14 cellular contexts compared by ENCODE assay signal in genomic region chr5:40518511-40518917, GRCh38.
A peak's percentile ranks its signal among the peaks of the same experiment; 100 is the strongest.
DNase-seq lines count a peak whose midpoint lies in the region; ATAC-seq and TF ChIP-seq lines count a peak whose summit lies in the region.
"Had no signal": no experiment of that assay in that cellular context is flagged by ENCODE, and none has a peak within 500 bp of the region (broad histone marks: within the 10 kb centered on the region; RNA-seq: fewer than 3 reads in every experiment).

No MANE protein-coding gene starts in this region.

- H3K79me2 ChIP-seq in PC-3 (ENCODE audit: low read length), result no peaks in the 10 kb centered on the region

- no peak for TF ChIP-seq POLR2A in suprapubic skin (IDR thresholded peaks at IDR 0.05)

- TF ChIP-seq CTCF in natural killer cell (IDR thresholded peaks at IDR 0.05), result no peak
- TF ChIP-seq CTCF in PC-3 (conservative IDR thresholded peaks at IDR 0.05; ENCODE audit: low read depth, low read length), result no peak
- TF ChIP-seq CTCF in suprapubic skin (IDR thresholded peaks at IDR 0.05), result no peak

- no TSS peak for BruUV-seq in PC-3 (replicated peaks; lab: Mats Ljungman, UMichigan)

- peak overlapping the region; percentile 13 for H2AFZ ChIP-seq in PC-3 (ENCODE audit: low read length)

- H3K27me3 ChIP-seq in PC-3 (ENCODE audit: low read length) (no peaks in the 10 kb centered on the region), suprapubic skin (no peaks in the 10 kb centered on the region)

- CTCF ChIA-PET in PC-3 (lab: Charles Lee), result interaction anchor here (0.7 kb wide), 1 partner anchor 34 kb away, joined by 3 read pairs; no protein-coding TSS in a partner anchor

- 73% methylated on average over 4 of the region's 4 CpGs for WGBS in suprapubic skin

- H3K27me3 Mint-ChIP-seq in natural killer cell treated with Interleukin-12 subunit alpha and Interleukin-12 subunit beta and Interleukin-15 and Interleukin-18, amount 100 ng/mL, for 72 hours, result no peaks in the 10 kb centered on the region
- peaks cover 3 to 5% of the 10 kb centered on the region in 2 donors for H3K27me3 Mint-ChIP-seq in natural killer cell (ENCODE audit: low read depth in 2 of 2)
- H3K27me3 Mint-ChIP-seq in stimulated activated naive CD8-positive, alpha-beta T cell treated with anti-CD3 and anti-CD28 coated beads, Interleukin-15, amount 100 ng/mL, for 72 hours, result no peaks in the 10 kb centered on the region
- H3K27me3 Mint-ChIP-seq: central memory CD8-positive, alpha-beta T cell; memory B cell had no signal

- no peaks in the 10 kb centered on the region for H3K9me2 ChIP-seq in PC-3 (replicated peaks; ENCODE audit: low read length)

- H3K36me3 ChIP-seq in PC-3 (ENCODE audit: low read depth, low read length), result no peaks in the 10 kb centered on the region
- H3K36me3 ChIP-seq in suprapubic skin, result no peaks in the 10 kb centered on the region

- H3F3A ChIP-seq in PC-3 (ENCODE audit: low read length, unreplicated experiment), result peaks cover 11% of the 10 kb centered on the region

- H3K36me3 Mint-ChIP-seq in natural killer cell treated with Interleukin-12 subunit alpha and Interleukin-12 subunit beta and Interleukin-15 and Interleukin-18, amount 100 ng/mL, for 72 hours, result peaks cover 4% of the 10 kb centered on the region
- peaks cover 7% of the 10 kb centered on the region for H3K36me3 Mint-ChIP-seq in natural killer cell
- H3K36me3 Mint-ChIP-seq: memory B cell had no signal

- H4K20me1 ChIP-seq in PC-3 (ENCODE audit: low read length), result no peaks in the 10 kb centered on the region

- H3K4me1 ChIP-seq in PC-3 (ENCODE audit: insufficient read depth, low read length) (peaks cover 23% of the 10 kb centered on the region), suprapubic skin (no peaks in the 10 kb centered on the region)

- peaks cover 19 to 26% of the 10 kb centered on the region in 2 donors for H3K4me1 Mint-ChIP-seq in natural killer cell treated with Interleukin-12 subunit alpha and Interleukin-12 subunit beta and Interleukin-15 and Interleukin-18, amount 100 ng/mL, for 72 hours (ENCODE audit: low read depth in 2 of 2)
- peaks cover 32 to 38% of the 10 kb centered on the region in 2 donors for H3K4me1 Mint-ChIP-seq in natural killer cell
- H3K4me1 Mint-ChIP-seq in stimulated activated naive CD8-positive, alpha-beta T cell treated with anti-CD3 and anti-CD28 coated beads, Interleukin-15, amount 100 ng/mL, for 72 hours, result peaks cover 36% of the 10 kb centered on the region
- H3K4me1 Mint-ChIP-seq: central memory CD8-positive, alpha-beta T cell had no signal

- DNase-seq in natural killer cell treated with Interleukin-12 subunit alpha and Interleukin-12 subunit beta and Interleukin-15 and Interleukin-18, amount 100 ng/mL, for 72 hours (ENCODE audit: low spot score), result no peak
- DNase-seq in natural killer cell (no peak), PC-3 (peak; percentile 99), epithelial cell of prostate (ENCODE audit: low read depth, low spot score) (peak; percentile 93), suprapubic skin (ENCODE audit: low spot score in 2 of 2) (no peak)
- DNase-seq in stimulated activated naive CD8-positive, alpha-beta T cell treated with anti-CD3 and anti-CD28 coated beads, Interleukin-15, amount 100 ng/mL, for 72 hours, result no peak
- DNase-seq: posterior cingulate gyrus; stimulated activated CD4-positive, alpha-beta T cell treated with anti-CD3 and anti-CD28 coated beads, Interleukin-4, amount 100 ng/mL, for 4 hours had no signal

- H3K4me2 ChIP-seq in PC-3 (ENCODE audit: low read length), result peak overlapping the region; percentile 62

- POLR2A ChIA-PET in PC-3 (lab: Charles Lee; ENCODE audit: unreplicated experiment), result interaction anchor here (0.7 kb wide), 1 partner anchor 131 kb away, joined by 3 read pairs; no protein-coding TSS in a partner anchor

- peak overlapping the region; percentile 8; the same call in 1 of the 2 replicates for H3K4me3 ChIP-seq in PC-3 (ENCODE audit: low read length)
- no peak overlapping the region for H3K4me3 ChIP-seq in suprapubic skin

- no peaks in the 10 kb centered on the region for H3K9me3 ChIP-seq in PC-3 (ENCODE audit: low read length)
- H3K9me3 ChIP-seq in suprapubic skin, result no peaks in the 10 kb centered on the region

- ATAC-seq in natural killer cell treated with Interleukin-12 subunit alpha and Interleukin-12 subunit beta and Interleukin-15 and Interleukin-18, amount 100 ng/mL, for 72 hours, result no peak
- no peak for ATAC-seq in natural killer cell
- ATAC-seq in PC-3, result peak; percentile 100
- peak; percentile 52 for ATAC-seq in stimulated activated naive CD8-positive, alpha-beta T cell treated with anti-CD3 and anti-CD28 coated beads, Interleukin-15, amount 100 ng/mL, for 72 hours
- ATAC-seq in GM18498 (IDR thresholded peaks at IDR 0.05; ENCODE audit: unreplicated experiment), result no peak
- no peak for ATAC-seq in GM21529 (IDR thresholded peaks at IDR 0.05; ENCODE audit: unreplicated experiment)

- no peak for TF ChIP-seq EP300 in suprapubic skin (IDR thresholded peaks at IDR 0.05)

- H3K27ac ChIP-seq in PC-3 (ENCODE audit: low read length) (peak overlapping the region; percentile 91), epithelial cell of prostate (peak overlapping the region; percentile 68), suprapubic skin (no peak overlapping the region)
- H3K27ac ChIP-seq: C4-2B had no signal

- H3K9me3 Mint-ChIP-seq in natural killer cell treated with Interleukin-12 subunit alpha and Interleukin-12 subunit beta and Interleukin-15 and Interleukin-18, amount 100 ng/mL, for 72 hours, result peaks cover 7% of the 10 kb centered on the region
- no peaks in the 10 kb centered on the region for H3K9me3 Mint-ChIP-seq in natural killer cell
- H3K9me3 Mint-ChIP-seq in stimulated activated naive CD8-positive, alpha-beta T cell treated with anti-CD3 and anti-CD28 coated beads, Interleukin-15, amount 100 ng/mL, for 72 hours, result peaks cover 10 to 20% of the 10 kb centered on the region in 2 donors
- H3K9me3 Mint-ChIP-seq: central memory CD8-positive, alpha-beta T cell; memory B cell had no signal

- peak overlapping the region; percentile 29 to 30 for H3K27ac Mint-ChIP-seq in natural killer cell treated with Interleukin-12 subunit alpha and Interleukin-12 subunit beta and Interleukin-15 and Interleukin-18, amount 100 ng/mL, for 72 hours
- no peak overlapping the region for H3K27ac Mint-ChIP-seq in natural killer cell
- no peak overlapping the region for H3K27ac Mint-ChIP-seq in stimulated activated naive CD8-positive, alpha-beta T cell treated with anti-CD3 and anti-CD28 coated beads, Interleukin-15, amount 100 ng/mL, for 72 hours
- H3K27ac Mint-ChIP-seq: memory B cell; T-helper 2 cell treated with Interferon-gamma antibody and Interleukin-4, amounts not matched to agents 5 μg/mL and 100 μg/mL, for 36 hours had no signal

- intact Hi-C loops in natural killer cell (cut with micrococcal nuclease), result no loop called here
- intact Hi-C loops in PC-3 (cut with micrococcal nuclease), result loop anchor here (5.0 kb wide), 1 partner anchor 34 kb away; no protein-coding TSS in a partner anchor

- H3K9ac ChIP-seq in PC-3 (ENCODE audit: low read length), result peak overlapping the region; percentile 56

- no peak overlapping the region for H3K4me3 Mint-ChIP-seq in natural killer cell treated with Interleukin-12 subunit alpha and Interleukin-12 subunit beta and Interleukin-15 and Interleukin-18, amount 100 ng/mL, for 72 hours
- H3K4me3 Mint-ChIP-seq in natural killer cell, result no peak overlapping the region
- no peak overlapping the region for H3K4me3 Mint-ChIP-seq in stimulated activated naive CD8-positive, alpha-beta T cell treated with anti-CD3 and anti-CD28 coated beads, Interleukin-15, amount 100 ng/mL, for 72 hours
- H3K4me3 Mint-ChIP-seq: central memory CD8-positive, alpha-beta T cell; memory B cell; T-helper 2 cell treated with Interferon-gamma antibody and Interleukin-4, amounts not matched to agents 5 μg/mL and 100 μg/mL, for 36 hours had no signal

Comparison
In these comparisons a context has a peak if more than half of its experiments do, and no peak if none do; other contexts are left out.
1. H3K27ac Mint-ChIP-seq: peak in natural killer cell treated with Interleukin-12 subunit alpha and Interleukin-12 subunit beta and Interleukin-15 and Interleukin-18, amount 100 ng/mL, for 72 hours (2 of 2); none in natural killer cell (0 of 2) and stimulated activated naive CD8-positive, alpha-beta T cell treated with anti-CD3 and anti-CD28 coated beads, Interleukin-15, amount 100 ng/mL, for 72 hours (0 of 2).
2. ATAC-seq: peak in PC-3 (single experiment) and stimulated activated naive CD8-positive, alpha-beta T cell treated with anti-CD3 and anti-CD28 coated beads, Interleukin-15, amount 100 ng/mL, for 72 hours (single experiment); none in natural killer cell treated with Interleukin-12 subunit alpha and Interleukin-12 subunit beta and Interleukin-15 and Interleukin-18, amount 100 ng/mL, for 72 hours (0 of 2), natural killer cell (0 of 3), GM18498 (single experiment) and GM21529 (single experiment).
3. DNase-seq: peak in PC-3 (single experiment) and epithelial cell of prostate (single experiment); none in natural killer cell treated with Interleukin-12 subunit alpha and Interleukin-12 subunit beta and Interleukin-15 and Interleukin-18, amount 100 ng/mL, for 72 hours (single experiment), natural killer cell (single experiment), stimulated activated naive CD8-positive, alpha-beta T cell treated with anti-CD3 and anti-CD28 coated beads, Interleukin-15, amount 100 ng/mL, for 72 hours (0 of 2) and suprapubic skin (0 of 2).